In the genomic region with DNA sequence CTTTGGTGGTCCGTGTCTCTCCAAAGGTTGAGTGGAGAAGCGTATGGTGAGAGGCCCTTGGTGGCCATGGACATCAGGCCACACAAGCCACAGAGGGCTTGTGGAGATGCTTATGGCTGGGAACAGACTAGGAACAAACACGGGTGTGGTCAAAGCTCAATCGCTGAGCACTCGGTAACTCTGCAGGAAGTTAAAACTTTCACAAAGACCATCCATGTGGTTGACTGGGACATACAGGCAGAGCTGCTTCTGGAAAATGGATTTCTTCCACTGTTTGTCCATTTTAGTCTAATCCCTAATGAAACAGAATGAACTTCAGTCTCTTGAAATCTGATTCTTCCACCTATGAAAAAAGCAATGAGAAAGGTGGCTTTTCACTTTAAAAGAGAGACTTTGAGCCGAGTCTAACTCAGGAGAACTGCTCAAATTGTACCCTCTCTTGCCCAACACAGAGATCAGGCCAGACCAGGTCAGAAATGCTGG, we compare ENCODE assay signal across 1 cellular context.
TF ChIP-seq lines count a peak whose summit lies in the region.

No MANE protein-coding gene starts in this region.

TF ChIP-seq in HepG2, 621 proteins besides CTCF, POLR2A, EP300 and RAD21 (continued from another document and continues in another):
- TF ChIP-seq ATF1 (CRISPR knock-in tag; IDR thresholded peaks at IDR 0.05), result 0 out of 2 replicates have a peak, but pooled peaks have one; percentile 18
- no peak for TF ChIP-seq KDM2A (CRISPR knock-in tag; IDR thresholded peaks at IDR 0.05; ENCODE audit: borderline replicate concordance, low read depth)
- TF ChIP-seq, protein P1, sequence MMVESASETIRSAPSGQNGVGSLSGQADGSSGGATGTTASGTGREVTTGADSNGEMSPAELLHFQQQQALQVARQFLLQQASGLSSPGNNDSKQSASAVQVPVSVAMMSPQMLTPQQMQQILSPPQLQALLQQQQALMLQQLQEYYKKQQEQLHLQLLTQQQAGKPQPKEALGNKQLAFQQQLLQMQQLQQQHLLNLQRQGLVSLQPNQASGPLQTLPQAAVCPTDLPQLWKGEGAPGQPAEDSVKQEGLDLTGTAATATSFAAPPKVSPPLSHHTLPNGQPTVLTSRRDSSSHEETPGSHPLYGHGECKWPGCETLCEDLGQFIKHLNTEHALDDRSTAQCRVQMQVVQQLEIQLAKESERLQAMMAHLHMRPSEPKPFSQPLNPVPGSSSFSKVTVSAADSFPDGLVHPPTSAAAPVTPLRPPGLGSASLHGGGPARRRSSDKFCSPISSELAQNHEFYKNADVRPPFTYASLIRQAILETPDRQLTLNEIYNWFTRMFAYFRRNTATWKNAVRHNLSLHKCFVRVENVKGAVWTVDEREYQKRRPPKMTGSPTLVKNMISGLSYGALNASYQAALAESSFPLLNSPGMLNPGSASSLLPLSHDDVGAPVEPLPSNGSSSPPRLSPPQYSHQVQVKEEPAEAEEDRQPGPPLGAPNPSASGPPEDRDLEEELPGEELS (CRISPR knock-in tag; IDR thresholded peaks at IDR 0.05), result peak; percentile 27; the same call in 1 of the 2 replicates
- no peak for TF ChIP-seq YEATS2 (CRISPR knock-in tag; IDR thresholded peaks at IDR 0.05; ENCODE audit: borderline replicate concordance)
- TF ChIP-seq SP2 (CRISPR knock-in tag; IDR thresholded peaks at IDR 0.05), result no peak
- TF ChIP-seq CREM (IDR thresholded peaks at IDR 0.05), result peak; percentile 32; the same call in 1 of the 2 replicates
- TF ChIP-seq CREM (CRISPR knock-in tag; IDR thresholded peaks at IDR 0.05), result no peak
- TF ChIP-seq ZNF629 (CRISPR knock-in tag; conservative IDR thresholded peaks at IDR 0.05), result peak; percentile 66
- TF ChIP-seq, protein P2, sequence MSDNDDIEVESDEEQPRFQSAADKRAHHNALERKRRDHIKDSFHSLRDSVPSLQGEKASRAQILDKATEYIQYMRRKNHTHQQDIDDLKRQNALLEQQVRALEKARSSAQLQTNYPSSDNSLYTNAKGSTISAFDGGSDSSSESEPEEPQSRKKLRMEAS (IDR thresholded peaks at IDR 0.05), result peak; percentile 67; the same call in 1 of the 2 replicates
- TF ChIP-seq, protein P3, sequence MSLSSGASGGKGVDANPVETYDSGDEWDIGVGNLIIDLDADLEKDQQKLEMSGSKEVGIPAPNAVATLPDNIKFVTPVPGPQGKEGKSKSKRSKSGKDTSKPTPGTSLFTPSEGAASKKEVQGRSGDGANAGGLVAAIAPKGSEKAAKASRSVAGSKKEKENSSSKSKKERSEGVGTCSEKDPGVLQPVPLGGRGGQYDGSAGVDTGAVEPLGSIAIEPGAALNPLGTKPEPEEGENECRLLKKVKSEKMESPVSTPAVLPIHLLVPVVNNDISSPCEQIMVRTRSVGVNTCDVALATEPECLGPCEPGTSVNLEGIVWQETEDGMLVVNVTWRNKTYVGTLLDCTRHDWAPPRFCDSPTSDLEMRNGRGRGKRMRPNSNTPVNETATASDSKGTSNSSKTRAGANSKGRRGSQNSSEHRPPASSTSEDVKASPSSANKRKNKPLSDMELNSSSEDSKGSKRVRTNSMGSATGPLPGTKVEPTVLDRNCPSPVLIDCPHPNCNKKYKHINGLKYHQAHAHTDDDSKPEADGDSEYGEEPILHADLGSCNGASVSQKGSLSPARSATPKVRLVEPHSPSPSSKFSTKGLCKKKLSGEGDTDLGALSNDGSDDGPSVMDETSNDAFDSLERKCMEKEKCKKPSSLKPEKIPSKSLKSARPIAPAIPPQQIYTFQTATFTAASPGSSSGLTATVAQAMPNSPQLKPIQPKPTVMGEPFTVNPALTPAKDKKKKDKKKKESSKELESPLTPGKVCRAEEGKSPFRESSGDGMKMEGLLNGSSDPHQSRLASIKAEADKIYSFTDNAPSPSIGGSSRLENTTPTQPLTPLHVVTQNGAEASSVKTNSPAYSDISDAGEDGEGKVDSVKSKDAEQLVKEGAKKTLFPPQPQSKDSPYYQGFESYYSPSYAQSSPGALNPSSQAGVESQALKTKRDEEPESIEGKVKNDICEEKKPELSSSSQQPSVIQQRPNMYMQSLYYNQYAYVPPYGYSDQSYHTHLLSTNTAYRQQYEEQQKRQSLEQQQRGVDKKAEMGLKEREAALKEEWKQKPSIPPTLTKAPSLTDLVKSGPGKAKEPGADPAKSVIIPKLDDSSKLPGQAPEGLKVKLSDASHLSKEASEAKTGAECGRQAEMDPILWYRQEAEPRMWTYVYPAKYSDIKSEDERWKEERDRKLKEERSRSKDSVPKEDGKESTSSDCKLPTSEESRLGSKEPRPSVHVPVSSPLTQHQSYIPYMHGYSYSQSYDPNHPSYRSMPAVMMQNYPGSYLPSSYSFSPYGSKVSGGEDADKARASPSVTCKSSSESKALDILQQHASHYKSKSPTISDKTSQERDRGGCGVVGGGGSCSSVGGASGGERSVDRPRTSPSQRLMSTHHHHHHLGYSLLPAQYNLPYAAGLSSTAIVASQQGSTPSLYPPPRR (CRISPR knock-in tag; IDR thresholded peaks at IDR 0.05; ENCODE audit: borderline replicate concordance), result 0 out of 2 replicates have a peak, but pooled peaks have one; percentile 37
- TF ChIP-seq, protein P4, sequence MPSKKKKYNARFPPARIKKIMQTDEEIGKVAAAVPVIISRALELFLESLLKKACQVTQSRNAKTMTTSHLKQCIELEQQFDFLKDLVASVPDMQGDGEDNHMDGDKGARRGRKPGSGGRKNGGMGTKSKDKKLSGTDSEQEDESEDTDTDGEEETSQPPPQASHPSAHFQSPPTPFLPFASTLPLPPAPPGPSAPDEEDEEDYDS (CRISPR knock-in tag; IDR thresholded peaks at IDR 0.05), result 0 out of 2 replicates have a peak, but pooled peaks have one; percentile 23
- TF ChIP-seq TEAD3 (CRISPR knock-in tag; optimal IDR thresholded peaks at IDR 0.05; ENCODE audit: borderline replicate concordance), result peak; percentile 43
- peak; percentile 75 for TF ChIP-seq WIZ (CRISPR knock-in tag; IDR thresholded peaks at IDR 0.05)
- peak; percentile 82; the same call in 1 of the 2 replicates for TF ChIP-seq ZNF775 (CRISPR knock-in tag; IDR thresholded peaks at IDR 0.05; ENCODE audit: borderline replicate concordance)
- TF ChIP-seq, protein P5, sequence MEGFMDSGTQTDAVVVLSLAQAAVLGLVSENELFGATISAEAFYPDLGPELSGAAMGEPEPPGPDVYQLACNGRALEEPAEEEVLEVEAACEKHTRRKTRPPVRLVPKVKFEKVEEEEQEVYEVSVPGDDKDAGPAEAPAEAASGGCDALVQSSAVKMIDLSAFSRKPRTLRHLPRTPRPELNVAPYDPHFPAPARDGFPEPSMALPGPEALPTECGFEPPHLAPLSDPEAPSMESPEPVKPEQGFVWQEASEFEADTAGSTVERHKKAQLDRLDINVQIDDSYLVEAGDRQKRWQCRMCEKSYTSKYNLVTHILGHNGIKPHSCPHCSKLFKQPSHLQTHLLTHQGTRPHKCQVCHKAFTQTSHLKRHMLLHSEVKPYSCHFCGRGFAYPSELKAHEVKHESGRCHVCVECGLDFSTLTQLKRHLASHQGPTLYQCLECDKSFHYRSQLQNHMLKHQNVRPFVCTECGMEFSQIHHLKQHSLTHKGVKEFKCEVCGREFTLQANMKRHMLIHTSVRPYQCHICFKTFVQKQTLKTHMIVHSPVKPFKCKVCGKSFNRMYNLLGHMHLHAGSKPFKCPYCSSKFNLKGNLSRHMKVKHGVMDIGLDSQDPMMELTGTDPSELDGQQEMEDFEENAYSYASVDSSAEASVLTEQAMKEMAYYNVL (CRISPR knock-in tag; IDR thresholded peaks at IDR 0.05; ENCODE audit: borderline replicate concordance), result 0 out of 2 replicates have a peak, but pooled peaks have one; percentile 35
- peak; percentile 56 for TF ChIP-seq POGZ (CRISPR knock-in tag; IDR thresholded peaks at IDR 0.05)
- peak; percentile 50 for TF ChIP-seq REPIN1 (CRISPR knock-in tag; IDR thresholded peaks at IDR 0.05; ENCODE audit: borderline replicate concordance, low read depth)
- TF ChIP-seq, protein P6, sequence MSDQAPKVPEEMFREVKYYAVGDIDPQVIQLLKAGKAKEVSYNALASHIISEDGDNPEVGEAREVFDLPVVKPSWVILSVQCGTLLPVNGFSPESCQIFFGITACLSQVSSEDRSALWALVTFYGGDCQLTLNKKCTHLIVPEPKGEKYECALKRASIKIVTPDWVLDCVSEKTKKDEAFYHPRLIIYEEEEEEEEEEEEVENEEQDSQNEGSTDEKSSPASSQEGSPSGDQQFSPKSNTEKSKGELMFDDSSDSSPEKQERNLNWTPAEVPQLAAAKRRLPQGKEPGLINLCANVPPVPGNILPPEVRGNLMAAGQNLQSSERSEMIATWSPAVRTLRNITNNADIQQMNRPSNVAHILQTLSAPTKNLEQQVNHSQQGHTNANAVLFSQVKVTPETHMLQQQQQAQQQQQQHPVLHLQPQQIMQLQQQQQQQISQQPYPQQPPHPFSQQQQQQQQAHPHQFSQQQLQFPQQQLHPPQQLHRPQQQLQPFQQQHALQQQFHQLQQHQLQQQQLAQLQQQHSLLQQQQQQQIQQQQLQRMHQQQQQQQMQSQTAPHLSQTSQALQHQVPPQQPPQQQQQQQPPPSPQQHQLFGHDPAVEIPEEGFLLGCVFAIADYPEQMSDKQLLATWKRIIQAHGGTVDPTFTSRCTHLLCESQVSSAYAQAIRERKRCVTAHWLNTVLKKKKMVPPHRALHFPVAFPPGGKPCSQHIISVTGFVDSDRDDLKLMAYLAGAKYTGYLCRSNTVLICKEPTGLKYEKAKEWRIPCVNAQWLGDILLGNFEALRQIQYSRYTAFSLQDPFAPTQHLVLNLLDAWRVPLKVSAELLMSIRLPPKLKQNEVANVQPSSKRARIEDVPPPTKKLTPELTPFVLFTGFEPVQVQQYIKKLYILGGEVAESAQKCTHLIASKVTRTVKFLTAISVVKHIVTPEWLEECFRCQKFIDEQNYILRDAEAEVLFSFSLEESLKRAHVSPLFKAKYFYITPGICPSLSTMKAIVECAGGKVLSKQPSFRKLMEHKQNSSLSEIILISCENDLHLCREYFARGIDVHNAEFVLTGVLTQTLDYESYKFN (CRISPR knock-in tag; conservative IDR thresholded peaks at IDR 0.05), result peak; percentile 86
- peak; percentile 84 for TF ChIP-seq SOX5 (CRISPR knock-in tag; IDR thresholded peaks at IDR 0.05; ENCODE audit: borderline replicate concordance)
- TF ChIP-seq, protein P7, sequence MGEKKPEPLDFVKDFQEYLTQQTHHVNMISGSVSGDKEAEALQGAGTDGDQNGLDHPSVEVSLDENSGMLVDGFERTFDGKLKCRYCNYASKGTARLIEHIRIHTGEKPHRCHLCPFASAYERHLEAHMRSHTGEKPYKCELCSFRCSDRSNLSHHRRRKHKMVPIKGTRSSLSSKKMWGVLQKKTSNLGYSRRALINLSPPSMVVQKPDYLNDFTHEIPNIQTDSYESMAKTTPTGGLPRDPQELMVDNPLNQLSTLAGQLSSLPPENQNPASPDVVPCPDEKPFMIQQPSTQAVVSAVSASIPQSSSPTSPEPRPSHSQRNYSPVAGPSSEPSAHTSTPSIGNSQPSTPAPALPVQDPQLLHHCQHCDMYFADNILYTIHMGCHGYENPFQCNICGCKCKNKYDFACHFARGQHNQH (CRISPR knock-in tag; IDR thresholded peaks at IDR 0.05), result peak; percentile 25; the same call in 1 of the 2 replicates
- no peak for TF ChIP-seq GABPB1 (CRISPR knock-in tag; IDR thresholded peaks at IDR 0.05)
- TF ChIP-seq SIX4 (CRISPR knock-in tag; IDR thresholded peaks at IDR 0.05), result peak; percentile 94
- 0 out of 2 replicates have a peak, but pooled peaks have one; percentile 26 for TF ChIP-seq ZSCAN21 (CRISPR knock-in tag; IDR thresholded peaks at IDR 0.05; ENCODE audit: borderline replicate concordance)
- TF ChIP-seq CREB1 (IDR thresholded peaks at IDR 0.05), result no peak
- peak; percentile 56; the same call in 1 of the 2 replicates for TF ChIP-seq CREB1 (CRISPR knock-in tag; IDR thresholded peaks at IDR 0.05)
- TF ChIP-seq, protein P8, sequence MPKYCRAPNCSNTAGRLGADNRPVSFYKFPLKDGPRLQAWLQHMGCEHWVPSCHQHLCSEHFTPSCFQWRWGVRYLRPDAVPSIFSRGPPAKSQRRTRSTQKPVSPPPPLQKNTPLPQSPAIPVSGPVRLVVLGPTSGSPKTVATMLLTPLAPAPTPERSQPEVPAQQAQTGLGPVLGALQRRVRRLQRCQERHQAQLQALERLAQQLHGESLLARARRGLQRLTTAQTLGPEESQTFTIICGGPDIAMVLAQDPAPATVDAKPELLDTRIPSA (CRISPR knock-in tag; IDR thresholded peaks at IDR 0.05; ENCODE audit: borderline replicate concordance), result no peak
- TF ChIP-seq, protein P9, sequence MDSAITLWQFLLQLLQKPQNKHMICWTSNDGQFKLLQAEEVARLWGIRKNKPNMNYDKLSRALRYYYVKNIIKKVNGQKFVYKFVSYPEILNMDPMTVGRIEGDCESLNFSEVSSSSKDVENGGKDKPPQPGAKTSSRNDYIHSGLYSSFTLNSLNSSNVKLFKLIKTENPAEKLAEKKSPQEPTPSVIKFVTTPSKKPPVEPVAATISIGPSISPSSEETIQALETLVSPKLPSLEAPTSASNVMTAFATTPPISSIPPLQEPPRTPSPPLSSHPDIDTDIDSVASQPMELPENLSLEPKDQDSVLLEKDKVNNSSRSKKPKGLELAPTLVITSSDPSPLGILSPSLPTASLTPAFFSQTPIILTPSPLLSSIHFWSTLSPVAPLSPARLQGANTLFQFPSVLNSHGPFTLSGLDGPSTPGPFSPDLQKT (CRISPR knock-in tag; IDR thresholded peaks at IDR 0.05; ENCODE audit: borderline replicate concordance), result no peak
- no peak for TF ChIP-seq ZNF737 (CRISPR knock-in tag; IDR thresholded peaks at IDR 0.05; ENCODE audit: borderline replicate concordance)
- peak; percentile 45 for TF ChIP-seq CEBPG (CRISPR knock-in tag; IDR thresholded peaks at IDR 0.05)
- no peak for TF ChIP-seq AGO1 (IDR thresholded peaks at IDR 0.05; ENCODE audit: low read depth, low read length, poor library complexity, severe bottlenecking)
- TF ChIP-seq, protein P10, sequence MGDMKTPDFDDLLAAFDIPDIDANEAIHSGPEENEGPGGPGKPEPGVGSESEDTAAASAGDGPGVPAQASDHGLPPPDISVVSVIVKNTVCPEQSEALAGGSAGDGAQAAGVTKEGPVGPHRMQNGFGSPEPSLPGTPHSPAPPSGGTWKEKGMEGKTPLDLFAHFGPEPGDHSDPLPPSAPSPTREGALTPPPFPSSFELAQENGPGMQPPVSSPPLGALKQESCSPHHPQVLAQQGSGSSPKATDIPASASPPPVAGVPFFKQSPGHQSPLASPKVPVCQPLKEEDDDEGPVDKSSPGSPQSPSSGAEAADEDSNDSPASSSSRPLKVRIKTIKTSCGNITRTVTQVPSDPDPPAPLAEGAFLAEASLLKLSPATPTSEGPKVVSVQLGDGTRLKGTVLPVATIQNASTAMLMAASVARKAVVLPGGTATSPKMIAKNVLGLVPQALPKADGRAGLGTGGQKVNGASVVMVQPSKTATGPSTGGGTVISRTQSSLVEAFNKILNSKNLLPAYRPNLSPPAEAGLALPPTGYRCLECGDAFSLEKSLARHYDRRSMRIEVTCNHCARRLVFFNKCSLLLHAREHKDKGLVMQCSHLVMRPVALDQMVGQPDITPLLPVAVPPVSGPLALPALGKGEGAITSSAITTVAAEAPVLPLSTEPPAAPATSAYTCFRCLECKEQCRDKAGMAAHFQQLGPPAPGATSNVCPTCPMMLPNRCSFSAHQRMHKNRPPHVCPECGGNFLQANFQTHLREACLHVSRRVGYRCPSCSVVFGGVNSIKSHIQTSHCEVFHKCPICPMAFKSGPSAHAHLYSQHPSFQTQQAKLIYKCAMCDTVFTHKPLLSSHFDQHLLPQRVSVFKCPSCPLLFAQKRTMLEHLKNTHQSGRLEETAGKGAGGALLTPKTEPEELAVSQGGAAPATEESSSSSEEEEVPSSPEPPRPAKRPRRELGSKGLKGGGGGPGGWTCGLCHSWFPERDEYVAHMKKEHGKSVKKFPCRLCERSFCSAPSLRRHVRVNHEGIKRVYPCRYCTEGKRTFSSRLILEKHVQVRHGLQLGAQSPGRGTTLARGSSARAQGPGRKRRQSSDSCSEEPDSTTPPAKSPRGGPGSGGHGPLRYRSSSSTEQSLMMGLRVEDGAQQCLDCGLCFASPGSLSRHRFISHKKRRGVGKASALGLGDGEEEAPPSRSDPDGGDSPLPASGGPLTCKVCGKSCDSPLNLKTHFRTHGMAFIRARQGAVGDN (CRISPR knock-in tag; IDR thresholded peaks at IDR 0.05), result no peak; the same call in 1 of the 2 replicates
